In the genomic region with DNA sequence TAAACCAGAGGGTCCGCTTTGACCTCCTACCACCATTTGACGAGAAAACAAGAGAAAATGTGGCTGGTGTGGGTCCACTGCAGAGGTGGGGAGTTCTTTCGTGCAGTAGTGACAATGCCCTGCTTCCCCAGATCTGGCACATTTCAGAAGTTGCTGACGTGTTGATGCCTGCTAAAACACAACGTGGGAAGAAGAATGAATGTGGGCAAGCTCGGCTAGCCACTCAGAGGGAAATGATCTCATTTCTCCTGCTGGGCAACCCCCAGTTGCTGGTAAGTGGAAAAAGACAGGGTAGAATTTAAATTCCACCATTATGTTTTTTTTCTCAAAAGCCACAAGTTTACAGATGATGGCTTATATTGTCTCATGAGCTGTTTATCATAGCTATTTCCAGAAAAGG, we compare ENCODE assay signal across 15 cellular contexts.
DNase-seq lines count a peak whose midpoint lies in the region; FAIRE-seq and TF ChIP-seq lines count a peak whose summit lies in the region.
"Had no signal": no experiment of that assay in that cellular context is flagged by ENCODE, and none has a peak within 500 bp of the region (broad histone marks: within the 10 kb centered on the region; RNA-seq: fewer than 3 reads in every experiment).

No MANE protein-coding gene starts in this region.

- no peaks in the 10 kb centered on the region for H3K36me3 ChIP-seq in small intestine (ENCODE audit: control insufficient read depth in 2 of 2, insufficient read depth in 2 of 2, low read length in 2 of 2)
- H3K36me3 ChIP-seq: upper lobe of right lung had no signal

- H3K4me1 Mint-ChIP-seq in nephron: peaks cover 89% of the 10 kb centered on the region
- H3K4me1 Mint-ChIP-seq: activated CD4-positive, alpha-beta T cell treated with anti-CD3 and anti-CD28 coated beads, Interleukin-2, amount 10 ng/mL, durations not matched to agents 7 days and 5 days; B cell had no signal

- DNase-seq in COLO829 (ENCODE audit: low spot score): peak; percentile 56
- peak; percentile 43 for DNase-seq in SK-MEL-5 (ENCODE audit: low read depth, low spot score)
- peak in 2 of 10 donors; percentile 7 to 47 for DNase-seq in dorsolateral prefrontal cortex
- no peak for DNase-seq in activated CD4-positive, CD25-positive, alpha-beta regulatory T cell treated with anti-CD3 and anti-CD28 coated beads, Interleukin-2, amount 50 U/mL, for 72 hours
- no peak for DNase-seq in small intestine
- DNase-seq in GM19238 (ENCODE audit: insufficient read length, low spot score): no peak
- DNase-seq in middle frontal gyrus (ENCODE audit: extremely low spot score, low spot score): no peak
- DNase-seq: activated CD4-positive, alpha-beta T cell treated with anti-CD3 and anti-CD28 coated beads, Interleukin-2, amount 10 ng/mL, durations not matched to agents 7 days and 5 days; activated gamma-delta T cell treated with Interleukin-2 at 50 U/mL for 16 hours; NCI-H1092 treated with DMSO at 0.1 percent for 48 hours; NCI-H774; upper lobe of right lung had no signal

- H3K36me3 Mint-ChIP-seq in nephron (ENCODE audit: low read depth): no peaks in the 10 kb centered on the region

- no peaks in the 10 kb centered on the region for H3K27me3 Mint-ChIP-seq in nephron (ENCODE audit: low read depth)
- H3K27me3 Mint-ChIP-seq: B cell had no signal

- WGBS in small intestine, 3 donors: 57 to 78% (median 71%) methylated on average over 6 of the region's 6 CpGs

- intact Hi-C loops in dorsolateral prefrontal cortex (cut with DNase I): no loop called here

- in situ Hi-C loops in SK-MEL-5 (cut with HindIII; ENCODE audit: low pct_unique_long_range_greater_than_20kb, low sequenced_read_pairs): no loop called here

- H3K27me3 ChIP-seq in dorsolateral prefrontal cortex (peaks cover 0 to 96% (median 45%) of the 10 kb centered on the region in 45 donors), small intestine (ENCODE audit: control insufficient read depth in 2 of 2, insufficient read depth in 2 of 2, low read length in 2 of 2) (no peaks in the 10 kb centered on the region)
- H3K27me3 ChIP-seq: upper lobe of right lung had no signal

- peak overlapping the region in 1 of 3 experiments; percentile 18 for H3K4me3 Mint-ChIP-seq in nephron
- H3K4me3 Mint-ChIP-seq: activated CD4-positive, alpha-beta T cell treated with anti-CD3 and anti-CD28 coated beads, Interleukin-2, amount 10 ng/mL, durations not matched to agents 7 days and 5 days; B cell had no signal

- H3K4me1 ChIP-seq in small intestine (ENCODE audit: control insufficient read depth in 2 of 2, insufficient read depth in 1 of 2, low read depth in 1 of 2, low read length in 1 of 2): no peaks in the 10 kb centered on the region
- H3K4me1 ChIP-seq: upper lobe of right lung had no signal

- H3K27ac ChIP-seq in dorsolateral prefrontal cortex (peak overlapping the region in 56 of 59 donors; percentile 18 to 92 (median 74)), small intestine (ENCODE audit: low read depth in 1 of 2, low read length in 1 of 2) (no peak overlapping the region)
- H3K27ac ChIP-seq: upper lobe of right lung had no signal

- H3K9me3 ChIP-seq in small intestine (ENCODE audit: control insufficient read depth, low read depth): no peaks in the 10 kb centered on the region
- H3K9me3 ChIP-seq: upper lobe of right lung had no signal

- TF ChIP-seq CTCF in dorsolateral prefrontal cortex (IDR thresholded peaks at IDR 0.05 in 54 of 56, conservative IDR thresholded peaks at IDR 0.05 in 2 of 56; ENCODE audit: low read depth in 1 of 56, partially characterized antibody in 56 of 56) (no peak), nephron (IDR thresholded peaks at IDR 0.05; ENCODE audit: unreplicated experiment in 3 of 3) (no peak)

- peak overlapping the region; percentile 65 to 92 (median 68) for H3K27ac Mint-ChIP-seq in nephron
- H3K27ac Mint-ChIP-seq: activated CD4-positive, alpha-beta T cell treated with anti-CD3 and anti-CD28 coated beads, Interleukin-2, amount 10 ng/mL, durations not matched to agents 7 days and 5 days; B cell had no signal

- H3K9me3 Mint-ChIP-seq in nephron: no peaks in the 10 kb centered on the region
- H3K9me3 Mint-ChIP-seq: activated CD4-positive, alpha-beta T cell treated with anti-CD3 and anti-CD28 coated beads, Interleukin-2, amount 10 ng/mL, durations not matched to agents 7 days and 5 days had no signal

- FAIRE-seq in small intestine (lab: Jason Lieb, UNC): no peak

- H3K4me3 ChIP-seq in dorsolateral prefrontal cortex: peak overlapping the region in 1 of 59 donors; percentile 9
- H3K4me3 ChIP-seq in small intestine (ENCODE audit: low read depth in 1 of 2, low read length in 2 of 2): no peak overlapping the region
- H3K4me3 ChIP-seq: skin epidermis, upper lobe of right lung had no signal

Comparison
In these comparisons a context has a peak if more than half of its experiments do, and no peak if none do; other contexts are left out.
1. DNase-seq: peak in COLO829 (single experiment) and SK-MEL-5 (single experiment); none in activated CD4-positive, CD25-positive, alpha-beta regulatory T cell treated with anti-CD3 and anti-CD28 coated beads, Interleukin-2, amount 50 U/mL, for 72 hours (single experiment), small intestine (single experiment), GM19238 (single experiment) and middle frontal gyrus (single experiment).
2. H3K27ac ChIP-seq: peak in dorsolateral prefrontal cortex (56 of 59); none in small intestine (0 of 2).